In the genomic region with DNA sequence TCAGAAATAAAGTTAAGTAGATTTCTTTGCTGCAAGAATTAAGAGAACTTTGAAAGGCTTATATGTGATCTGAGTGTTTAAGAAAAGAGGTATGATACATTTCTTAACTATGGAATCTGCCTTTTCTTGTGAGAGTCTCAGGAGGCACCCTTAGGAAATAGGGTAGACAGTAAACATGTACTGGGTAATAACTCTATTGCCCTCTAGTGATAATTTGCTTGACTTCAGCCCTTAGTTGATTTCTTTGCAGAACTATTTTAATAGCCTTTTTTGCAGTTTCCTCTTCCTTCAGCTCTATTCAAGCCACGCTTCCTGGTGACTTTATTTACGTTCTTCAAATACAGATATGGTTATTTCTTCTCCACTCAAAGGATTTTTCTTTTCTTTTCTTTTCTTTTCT, we compare ENCODE assay signal across 8 cellular contexts. TPM values are rescaled to one million over a fixed set of nuclear protein-coding genes. Genes with fewer than 3 reads are reported as not detected.
A peak's percentile ranks its signal among the peaks of the same experiment; 100 is the strongest.
DNase-seq lines count a peak whose midpoint lies in the region; TF ChIP-seq lines count a peak whose summit lies in the region.

No MANE protein-coding gene starts in this region.

- in situ Hi-C loops in G401 (cut with HindIII; ENCODE audit: low sequenced_read_pairs), result no loop called here

- peak; percentile 60 for TF ChIP-seq CTCF in cardiac fibroblast (IDR thresholded peaks at IDR 0.05; ENCODE audit: low read depth, low read length)

- DNase-seq in G401 (ENCODE audit: low spot score) (peak; percentile 2), MV-4-11 (lab: John Stamatoyannopoulos, UW) (peak; percentile 83), cardiac fibroblast (ENCODE audit: low read depth in 2 of 2) (peak; percentile 81 to 83), midbrain (lab: John Stamatoyannopoulos, UW) (peak; percentile 59), NCI-H2171 (lab: John Stamatoyannopoulos, UW) (no peak), NCI-H345 (lab: John Stamatoyannopoulos, UW) (no peak), activated gamma-delta T cell (lab: John Stamatoyannopoulos, UW) (no peak), NCI-H226 (no peak)

- no peak overlapping the region for H3K4me3 ChIP-seq in cardiac fibroblast (replicated peaks in 1 of 2; ENCODE audit: low read depth in 2 of 2, low read length in 2 of 2)

RNA-seq across cellular contexts. Expression of a gene that starts 37.0 kb away (rescaled TPM):
- 0.25 and 1.1 TPM in 2 replicates for total RNA-seq in G401 (2014; rRNA removed; shearing (Covaris generic))

RNA-seq across cellular contexts. Expression of a gene that starts 49.1 kb away (rescaled TPM):
- total RNA-seq in G401 (2014; rRNA removed; shearing (Covaris generic)), result 0.31 and 0.43 TPM in 2 replicates

Comparison
In these comparisons a context has a peak if more than half of its experiments do, and no peak if none do; other contexts are left out.
1. DNase-seq: peak in G401 (single experiment), MV-4-11 (single experiment), cardiac fibroblast (2 of 2) and midbrain (single experiment); none in NCI-H2171 (single experiment), NCI-H345 (single experiment), activated gamma-delta T cell (single experiment) and NCI-H226 (single experiment).